Comparison of ENCODE assay signal across 20 cellular contexts in the genomic region with DNA sequence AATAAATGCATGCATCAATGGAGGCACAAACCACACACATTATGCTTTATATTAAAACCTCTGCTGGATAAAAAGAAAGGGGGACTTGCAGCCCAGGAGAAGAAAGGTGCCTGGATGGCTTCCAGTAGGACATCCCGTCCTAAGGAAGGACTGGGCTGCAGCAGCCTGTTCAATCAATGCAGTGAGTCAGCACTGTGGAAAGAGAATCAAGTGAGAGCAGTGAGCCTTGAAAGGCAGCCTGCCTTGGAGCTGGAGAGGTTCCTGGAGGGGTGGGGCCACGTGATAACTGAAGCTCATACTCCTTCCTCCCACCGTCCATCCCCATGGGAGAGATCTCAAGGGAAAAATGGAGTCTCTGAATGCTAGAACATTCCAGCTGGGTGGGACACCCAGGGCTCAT.
"Had no signal": no experiment of that assay in that cellular context is flagged by ENCODE, and none has a peak within 500 bp of the region (broad histone marks: within the 10 kb centered on the region; RNA-seq: fewer than 3 reads in every experiment).

No MANE protein-coding gene starts in this region.

- FAIRE-seq: pancreas had no signal

- H3K27ac Mint-ChIP-seq: activated B cell treated with CpG ODN at 0.5 μM for 24 hours; activated CD4-positive, alpha-beta memory T cell treated with anti-CD3 and anti-CD28 coated beads for 36 hours; activated naive CD8-positive, alpha-beta T cell; brain; memory B cell; naive thymus-derived CD8-positive, alpha-beta T cell; T-cell had no signal

- H3K36me3 Mint-ChIP-seq: activated CD4-positive, alpha-beta memory T cell treated with anti-CD3 and anti-CD28 coated beads for 36 hours; activated naive CD8-positive, alpha-beta T cell; brain; memory B cell; naive thymus-derived CD8-positive, alpha-beta T cell; T-cell had no signal

- H3K4me1 Mint-ChIP-seq: activated B cell treated with CpG ODN at 0.5 μM for 24 hours; brain; central memory CD8-positive, alpha-beta T cell; memory B cell; naive thymus-derived CD8-positive, alpha-beta T cell; T-cell had no signal

- H3K9me3 Mint-ChIP-seq: activated B cell treated with CpG ODN at 0.5 μM for 24 hours; activated CD4-positive, alpha-beta memory T cell treated with anti-CD3 and anti-CD28 coated beads for 36 hours; central memory CD8-positive, alpha-beta T cell had no signal

- ATAC-seq: heart right ventricle; left ventricle myocardium superior; naive thymus-derived CD8-positive, alpha-beta T cell; pancreas; T-cell had no signal

- H3K4me3 Mint-ChIP-seq: activated B cell treated with CpG ODN at 0.5 μM for 24 hours; activated CD4-positive, alpha-beta memory T cell treated with anti-CD3 and anti-CD28 coated beads for 36 hours; activated naive CD8-positive, alpha-beta T cell; brain; central memory CD8-positive, alpha-beta T cell; memory B cell; naive thymus-derived CD8-positive, alpha-beta T cell; T-cell had no signal

- H3K27ac ChIP-seq: colonic mucosa, heart right ventricle, neutrophil, pancreas had no signal

- H3K4me1 ChIP-seq: colonic mucosa, heart right ventricle had no signal

- H3K36me3 ChIP-seq: colonic mucosa, heart right ventricle, neutrophil, pancreas had no signal

- H3K27me3 ChIP-seq: colonic mucosa, heart right ventricle, neutrophil, pancreas had no signal

- DNase-seq: activated B cell treated with CpG ODN at 0.5 μM for 24 hours; activated CD4-positive, alpha-beta memory T cell treated with anti-CD3 and anti-CD28 coated beads for 36 hours; activated CD4-positive, alpha-beta T cell treated with anti-CD3 and anti-CD28 coated beads for 4 hours; activated T-cell treated with anti-CD3 and anti-CD28 coated beads for 4 hours; amygdala; colonic mucosa; erythroblast; heart right ventricle; left ventricle myocardium superior; naive thymus-derived CD8-positive, alpha-beta T cell; pancreas; stimulated activated CD4-positive, alpha-beta T cell treated with anti-CD3 and anti-CD28 coated beads, Interleukin-1b, Interleukin-23, amount 100 ng/mL, for 48 hours; stimulated activated CD8-positive, alpha-beta memory T cell treated with anti-CD3 and anti-CD28 coated beads, Interleukin-4, amount 100 ng/mL, for 48 hours; stimulated activated naive CD4-positive, alpha-beta T cell; T-cell had no signal

- H3K27me3 Mint-ChIP-seq: activated B cell treated with CpG ODN at 0.5 μM for 24 hours had no signal

- H3K4me3 ChIP-seq: colonic mucosa, heart right ventricle, pancreas had no signal

- H3K9me3 ChIP-seq: colonic mucosa, neutrophil, pancreas had no signal
